1 cellular context compared by ENCODE assay signal in genomic region chr19:46133777-46134231, GRCh38.
TF ChIP-seq lines count a peak whose summit lies in the region.

No MANE protein-coding gene starts in this region.

TF ChIP-seq in WTC11, 78 proteins besides CTCF, POLR2A, EP300 and RAD21 (continued from another document):
- no peak for TF ChIP-seq ZNF425 (CRISPR knock-in tag; conservative IDR thresholded peaks at IDR 0.05)
